In genomic region chr18:79681484-79682387, GRCh38 we compare ENCODE assay signal across 9 cellular contexts. TPM values are rescaled to one million over a fixed set of nuclear protein-coding genes. Genes with fewer than 3 reads are reported as not detected.
DNase-seq lines count a peak whose midpoint lies in the region; ATAC-seq, FAIRE-seq and TF ChIP-seq lines count a peak whose summit lies in the region.
"Had no signal": no experiment of that assay in that cellular context is flagged by ENCODE, and none has a peak within 500 bp of the region (broad histone marks: within the 10 kb centered on the region; RNA-seq: fewer than 3 reads in every experiment).

No MANE protein-coding gene starts in this region.

- peaks cover 0 to 7% (median under 1%) of the 10 kb centered on the region in 4 experiments; a peak in 4 of 8 replicates for H3K36me3 ChIP-seq in H1 (ENCODE audit: control insufficient read depth in 2 of 4, insufficient read depth in 4 of 4, low read length in 3 of 4)

- H3K4me2 ChIP-seq in H1 (ENCODE audit: insufficient read depth in 1 of 2, low read depth in 2 of 2, low read length in 2 of 2) = peak overlapping the region in 1 of 2 experiments; percentile 88; a peak in 1 of 4 replicates

- H3K18ac ChIP-seq in H1 (ENCODE audit: extremely low read depth, low read length) = no peak overlapping the region

- no peak for TF ChIP-seq EP300 in H1 (IDR thresholded peaks at IDR 0.05; ENCODE audit: borderline replicate concordance in 1 of 2, low read depth in 2 of 2, low read length in 2 of 2)

- peaks cover 42 to 77% of the 10 kb centered on the region in 2 experiments for H3K79me2 ChIP-seq in H1 (ENCODE audit: control insufficient read depth in 1 of 2, insufficient read depth in 2 of 2, low read length in 2 of 2)

- H2BK5ac ChIP-seq in H1 (ENCODE audit: low read depth, low read length) = no peak overlapping the region

- H2AFZ ChIP-seq in H1 (ENCODE audit: low read length) = no peak overlapping the region

- no peak for TF ChIP-seq POLR2A in H1 (IDR thresholded peaks at IDR 0.05; ENCODE audit: control extremely low read depth in 1 of 2, low read depth in 2 of 2, low read length in 2 of 2)

- WGBS in H1 (ENCODE audit: extremely low coverage in 1 of 2, insufficient coverage in 1 of 2, insufficient read length in 1 of 2, insufficient replicate concordance in 2 of 2, low coverage in 1 of 2, low lambda C conversion rate in 2 of 2, missing lambda C conversion rate in 1 of 2), 2 experiments = 91% methylated on average over 21 of the region's 21 CpGs; no CpG with 5 or more reads in 1 of the 2 experiments

- TF ChIP-seq RAD21 in H1 (IDR thresholded peaks at IDR 0.05 in 1 of 2, conservative IDR thresholded peaks at IDR 0.05 in 1 of 2; ENCODE audit: low read depth in 2 of 2, low read length in 2 of 2) = no peak

- FAIRE-seq in H1 (lab: Jason Lieb, UNC) = no peak
- FAIRE-seq: TTC549 had no signal

- peak overlapping the region in 3 of 4 experiments; percentile 14 to 86 (median 83); a peak in 2 of 8 replicates for H3K4me3 ChIP-seq in H1 (ENCODE audit: extremely low read depth in 1 of 4, insufficient read depth in 2 of 4, low read depth in 3 of 4, low read length in 4 of 4)

- peak overlapping the region; percentile 16; the same call in 1 of the 2 replicates for H4K8ac ChIP-seq in H1 (ENCODE audit: extremely low read depth, insufficient read depth, low read length)

- H2BK15ac ChIP-seq in H1 (ENCODE audit: low read length) = no peak overlapping the region

- H4K20me1 ChIP-seq in H1 (replicated peaks in 1 of 2; ENCODE audit: control insufficient read depth in 1 of 2, insufficient read depth in 2 of 2, low read length in 2 of 2) = peaks cover 13 to 34% of the 10 kb centered on the region in 2 experiments

- H3K23ac ChIP-seq in H1 (ENCODE audit: insufficient read length) = no peak overlapping the region

- H2BK120ac ChIP-seq in H1 (replicated peaks; ENCODE audit: low read depth, low read length) = no peak overlapping the region

- no peak overlapping the region for H3K27ac ChIP-seq in H1 (ENCODE audit: low read depth, low read length)

- ATAC-seq in HG02870 (IDR thresholded peaks at IDR 0.05; ENCODE audit: unreplicated experiment) (no peak), GM18520 (IDR thresholded peaks at IDR 0.05; ENCODE audit: unreplicated experiment) (no peak)

- POLR2A ChIA-PET in H1 (lab: Charles Lee; ENCODE audit: partially characterized antibody) = interaction anchor here (1.0 kb wide), 1 partner anchor 48 kb away, joined by 4 read pairs; no protein-coding TSS in a partner anchor

- no peak overlapping the region for H2AK5ac ChIP-seq in H1 (ENCODE audit: low read depth, low read length)

- H4K91ac ChIP-seq in H1 (replicated peaks; ENCODE audit: insufficient read length, low read length) = no peak overlapping the region

- H4K5ac ChIP-seq in H1 (ENCODE audit: insufficient read length, low read depth, low read length) = no peak overlapping the region

- DNase-seq in HT-29 (ENCODE audit: low spot score) (peak; percentile 28), H1 (ENCODE audit: low read depth in 1 of 2, low spot score in 2 of 2) (no peak), middle frontal gyrus (ENCODE audit: extremely low spot score, low spot score) (no peak), HCEC 1CT (no peak)
- DNase-seq in activated CD4-positive, alpha-beta T cell treated with anti-CD3 and anti-CD28 coated beads for 4 hours = peak; percentile 56 to 59
- DNase-seq in stimulated activated CD4-positive, alpha-beta T cell treated with anti-CD3 and anti-CD28 coated beads, Interleukin-2, amount 100 ng/mL, for 48 hours = peak; percentile 44 to 46

- no peak overlapping the region for H3K4ac ChIP-seq in H1 (replicated peaks; ENCODE audit: insufficient read length, low read depth, low read length)

- no peak overlapping the region for H3K56ac ChIP-seq in H1 (replicated peaks; ENCODE audit: insufficient read length, low read depth, low read length)

- peaks cover 6% of the 10 kb centered on the region; the same call in 1 of the 2 replicates for H3K23me2 ChIP-seq in H1 (ENCODE audit: low read depth, low read length)

- H3K79me1 ChIP-seq in H1 (ENCODE audit: low read depth, low read length) = peaks cover 33% of the 10 kb centered on the region

- H3K27me3 ChIP-seq in H1 (replicated peaks in 1 of 4; ENCODE audit: control insufficient read depth in 3 of 4, extremely low read depth in 1 of 4, insufficient read depth in 3 of 4, low read length in 3 of 4) = no peaks in the 10 kb centered on the region

- H2BK12ac ChIP-seq in H1 (ENCODE audit: low read depth, low read length) = no peak overlapping the region

- H3K14ac ChIP-seq in H1 (ENCODE audit: insufficient read length) = no peak overlapping the region

- CTCF ChIA-PET in H1 (lab: Charles Lee; ENCODE audit: partially characterized antibody) = interaction anchor here (0.6 kb wide), 1 partner anchor 255 kb away, joined by 3 read pairs; no protein-coding TSS in a partner anchor

- no peak for TF ChIP-seq CTCF in H1 (IDR thresholded peaks at IDR 0.05; ENCODE audit: control extremely low read depth in 1 of 3, insufficient read depth in 1 of 3, low read depth in 1 of 3, low read length in 3 of 3)

- H3K4me1 ChIP-seq in H1 (replicated peaks in 1 of 4; ENCODE audit: control insufficient read depth in 3 of 4, insufficient read depth in 4 of 4, low read length in 3 of 4) = peaks cover 6 to 14% (median 9%) of the 10 kb centered on the region in 4 experiments; a peak in 6 of 7 replicates

- peak overlapping the region in 1 of 4 experiments; percentile 91; a peak in 1 of 7 replicates for H3K9ac ChIP-seq in H1 (replicated peaks in 1 of 4; ENCODE audit: extremely low read depth in 1 of 4, low read depth in 3 of 4, low read length in 3 of 4)

- H3K9me3 ChIP-seq in H1 (ENCODE audit: insufficient read depth in 2 of 2, low read depth in 1 of 2, low read length in 1 of 2) = no peaks in the 10 kb centered on the region

- no peak overlapping the region for H2BK20ac ChIP-seq in H1 (ENCODE audit: low read length)

TF ChIP-seq in H1, 55 proteins besides CTCF, POLR2A, EP300 and RAD21:
- TF ChIP-seq TCF12 (IDR thresholded peaks at IDR 0.05; ENCODE audit: low read depth, low read length) (no peak), ATF2 (IDR thresholded peaks at IDR 0.05; ENCODE audit: low read length) (no peak), KDM1A (IDR thresholded peaks at IDR 0.05; ENCODE audit: borderline replicate concordance, low read length) (no peak), CREB1 (IDR thresholded peaks at IDR 0.05) (no peak), SP2 (IDR thresholded peaks at IDR 0.05; ENCODE audit: low read length) (no peak), CHD2 (IDR thresholded peaks at IDR 0.05; ENCODE audit: low read length) (no peak), SUZ12 (IDR thresholded peaks at IDR 0.05; ENCODE audit: low read length) (no peak), KDM5A (IDR thresholded peaks at IDR 0.05; ENCODE audit: low read length) (no peak), SP4 (IDR thresholded peaks at IDR 0.05; ENCODE audit: low read length) (no peak), TAF1 (IDR thresholded peaks at IDR 0.05; ENCODE audit: low read depth, low read length) (no peak), TBP (IDR thresholded peaks at IDR 0.05; ENCODE audit: low read depth, low read length) (no peak), RNF2 (IDR thresholded peaks at IDR 0.05; ENCODE audit: borderline replicate concordance, low read depth, low read length, missing control alignments, poor library complexity, severe bottlenecking) (no peak), CEBPB (IDR thresholded peaks at IDR 0.05; ENCODE audit: low read depth, low read length) (no peak), NRF1 (IDR thresholded peaks at IDR 0.05; ENCODE audit: low read depth, low read length) (no peak), SP1 (IDR thresholded peaks at IDR 0.05; ENCODE audit: low read depth, low read length) (no peak)

RNA-seq across cellular contexts. Expression of gene CTDP1, which starts 2.1 kb away (rescaled TPM):
- total RNA-seq in HT-29 (2014; rRNA removed; shearing (Covaris generic)) = 28.9 and 30.9 TPM in 2 replicates
- total RNA-seq in H1 (2021; fragmentation: NEBNext Ultra II Directional; extraction: Animal tissue kit (Norgen Biotek cat#: 25700)) = 35.3 and 37.0 TPM in 2 replicates
- 16.6 and 25.3 TPM in 2 replicates for polyA plus RNA-seq in H1 (2011; rRNA removed)
- polyA plus RNA-seq in H1 (2011; cell fraction: cytosol; rRNA removed) = 20.0 TPM
- polyA plus RNA-seq in H1 (2011; cell fraction: nucleus; rRNA removed) = 27.3 TPM
- 21.7 to 30.5 TPM (median 28.9 TPM) in 4 replicates for polyA plus RNA-seq in H1 (2012, experiment 1 of 2)
- 25.8 TPM for polyA plus RNA-seq in H1 (2012, experiment 2 of 2)
- 17.4 TPM for polyA plus RNA-seq in H1 (2013, experiment 1 of 2)
- polyA plus RNA-seq in H1 (2013, experiment 2 of 2) = 16.8 TPM
- polyA minus RNA-seq in H1 (2011; rRNA and poly(A)+ RNA removed) = 12.5 and 14.4 TPM in 2 replicates
- polyA minus RNA-seq in H1 (2011; cell fraction: cytosol; rRNA and poly(A)+ RNA removed) = 18.3 TPM
- 19.1 TPM for polyA minus RNA-seq in H1 (2011; cell fraction: nucleus; rRNA and poly(A)+ RNA removed)

Comparison
In these comparisons a context has a peak if more than half of its experiments do, and no peak if none do; other contexts are left out.
1. DNase-seq: peak in HT-29 (single experiment), activated CD4-positive, alpha-beta T cell treated with anti-CD3 and anti-CD28 coated beads for 4 hours (2 of 2) and stimulated activated CD4-positive, alpha-beta T cell treated with anti-CD3 and anti-CD28 coated beads, Interleukin-2, amount 100 ng/mL, for 48 hours (2 of 2); none in H1 (0 of 2), middle frontal gyrus (single experiment) and HCEC 1CT (single experiment).